18 cellular contexts compared by ENCODE assay signal in genomic region chr12:59637657-59638150, GRCh38. TPM values are rescaled to one million over a fixed set of nuclear protein-coding genes. Genes with fewer than 3 reads are reported as not detected.
DNase-seq lines count a peak whose midpoint lies in the region; ATAC-seq and TF ChIP-seq lines count a peak whose summit lies in the region.
"Had no signal": no experiment of that assay in that cellular context is flagged by ENCODE, and none has a peak within 500 bp of the region (broad histone marks: within the 10 kb centered on the region; RNA-seq: fewer than 3 reads in every experiment).

No MANE protein-coding gene starts in this region.

- H3K4me3 ChIP-seq in right atrium auricular region (no peak overlapping the region), fibroblast of the aortic adventitia (ENCODE audit: low read depth, low read length) (no peak overlapping the region)
- H3K4me3 ChIP-seq: Peyer's patch, sigmoid colon had no signal

- no peaks in the 10 kb centered on the region for H3K36me3 ChIP-seq in right atrium auricular region
- H3K36me3 ChIP-seq: Peyer's patch, sigmoid colon had no signal

- ATAC-seq in Right ventricle myocardium superior (ENCODE audit: poor library complexity) (peak; percentile 51), HG02763 (IDR thresholded peaks at IDR 0.05; ENCODE audit: unreplicated experiment) (no peak), HG03095 (IDR thresholded peaks at IDR 0.05; ENCODE audit: unreplicated experiment) (no peak)
- ATAC-seq in stimulated activated naive CD8-positive, alpha-beta T cell treated with anti-CD3 and anti-CD28 coated beads, Interleukin-15, amount 100 ng/mL, for 72 hours: no peak

- H3K9me3 ChIP-seq in right atrium auricular region: no peaks in the 10 kb centered on the region
- H3K9me3 ChIP-seq: Peyer's patch, sigmoid colon, SK-N-SH had no signal

- intact Hi-C loops in Right ventricle myocardium superior (cut with DNase I): no loop called here

- peaks cover 6 to 8% of the 10 kb centered on the region in 2 donors for H3K9me3 Mint-ChIP-seq in stimulated activated naive CD8-positive, alpha-beta T cell treated with anti-CD3 and anti-CD28 coated beads, Interleukin-15, amount 100 ng/mL, for 72 hours

- peak overlapping the region in 1 of 2 donors; percentile 58 for H3K27ac Mint-ChIP-seq in stimulated activated naive CD8-positive, alpha-beta T cell treated with anti-CD3 and anti-CD28 coated beads, Interleukin-15, amount 100 ng/mL, for 72 hours
- H3K27ac Mint-ChIP-seq: activated CD4-positive, alpha-beta T cell treated with anti-CD3 and anti-CD28 coated beads, Interleukin-2, amount 10 ng/mL, durations not matched to agents 7 days and 5 days had no signal

- H3K4me3 Mint-ChIP-seq in stimulated activated naive CD8-positive, alpha-beta T cell treated with anti-CD3 and anti-CD28 coated beads, Interleukin-15, amount 100 ng/mL, for 72 hours: peak overlapping the region; percentile 53 to 62
- H3K4me3 Mint-ChIP-seq: activated CD4-positive, alpha-beta T cell treated with anti-CD3 and anti-CD28 coated beads, Interleukin-2, amount 10 ng/mL, durations not matched to agents 7 days and 5 days had no signal

- DNase-seq in Right ventricle myocardium superior (no peak), right atrium auricular region (ENCODE audit: low spot score) (no peak), OCI-M1 (lab: John Stamatoyannopoulos, UW) (peak; percentile 56), fibroblast of the aortic adventitia (ENCODE audit: low read depth) (peak; percentile 43), H4 (ENCODE audit: low spot score) (no peak)
- no peak for DNase-seq in stimulated activated naive CD8-positive, alpha-beta T cell treated with anti-CD3 and anti-CD28 coated beads, Interleukin-15, amount 100 ng/mL, for 72 hours
- DNase-seq: activated CD4-positive, alpha-beta T cell treated with anti-CD3 and anti-CD28 coated beads, Interleukin-2, amount 10 ng/mL, durations not matched to agents 7 days and 5 days; activated T-cell treated with anti-CD3 and anti-CD28 coated beads, Interleukin-2, amount 50 U/mL, for 24 hours; head of caudate nucleus; Kasumi-1; mammary epithelial cell; NCI-H774; Peyer's patch; sigmoid colon; SK-N-SH; stimulated activated CD4-positive, alpha-beta T cell treated with anti-CD3 and anti-CD28 coated beads, Interleukin-1b, Interleukin-23, amount 100 ng/mL, for 48 hours had no signal

- H3K27me3 ChIP-seq in right atrium auricular region: no peaks in the 10 kb centered on the region
- H3K27me3 ChIP-seq: Peyer's patch, sigmoid colon had no signal

- peaks cover 42% of the 10 kb centered on the region for H3K4me1 Mint-ChIP-seq in stimulated activated naive CD8-positive, alpha-beta T cell treated with anti-CD3 and anti-CD28 coated beads, Interleukin-15, amount 100 ng/mL, for 72 hours

- peaks cover 0 to 8% of the 10 kb centered on the region in 2 donors for H3K4me1 ChIP-seq in right atrium auricular region
- H3K4me1 ChIP-seq: Peyer's patch had no signal

- no peak for TF ChIP-seq CTCF in right atrium auricular region (IDR thresholded peaks at IDR 0.05)
- TF ChIP-seq CTCF in fibroblast of the aortic adventitia (IDR thresholded peaks at IDR 0.05; ENCODE audit: insufficient read depth, low read length): no peak

- H3K27me3 Mint-ChIP-seq in stimulated activated naive CD8-positive, alpha-beta T cell treated with anti-CD3 and anti-CD28 coated beads, Interleukin-15, amount 100 ng/mL, for 72 hours: no peaks in the 10 kb centered on the region
- H3K27me3 Mint-ChIP-seq: activated CD4-positive, alpha-beta T cell treated with anti-CD3 and anti-CD28 coated beads, Interleukin-2, amount 10 ng/mL, durations not matched to agents 7 days and 5 days; activated T-cell treated with anti-CD3 and anti-CD28 coated beads, Interleukin-2, amount 50 U/mL, for 24 hours had no signal

- no peak overlapping the region for H3K27ac ChIP-seq in right atrium auricular region
- H3K27ac ChIP-seq: Peyer's patch, sigmoid colon had no signal

RNA-seq across cellular contexts. Expression of gene SLC16A7, which starts 41.9 kb away (rescaled TPM):
- total RNA-seq in Right ventricle myocardium superior (108 TPM), right atrium auricular region (100 to 1,000 TPM in 1 of 2 donors, 10 to 100 TPM in 1; 61.0 to 139 TPM), fibroblast of the aortic adventitia (ENCODE audit: low replicate concordance) (38.2 and 170 TPM in 2 replicates)
- 10.8 and 21.9 TPM in 2 replicates for total RNA-seq in H4 (2014; rRNA removed; shearing (Covaris generic))

Comparison
In these comparisons a context has a peak if more than half of its experiments do, and no peak if none do; other contexts are left out.
1. DNase-seq: peak in OCI-M1 (single experiment) and fibroblast of the aortic adventitia (single experiment); none in Right ventricle myocardium superior (single experiment), right atrium auricular region (single experiment), stimulated activated naive CD8-positive, alpha-beta T cell treated with anti-CD3 and anti-CD28 coated beads, Interleukin-15, amount 100 ng/mL, for 72 hours (0 of 2) and H4 (single experiment).